ENCODE assay signal across 22 cellular contexts in genomic region chr10:43353495-43354324, GRCh38. TPM values are rescaled to one million over a fixed set of nuclear protein-coding genes. Genes with fewer than 3 reads are reported as not detected.
A peak's percentile ranks its signal among the peaks of the same experiment; 100 is the strongest.
DNase-seq lines count a peak whose midpoint lies in the region; ATAC-seq and TF ChIP-seq lines count a peak whose summit lies in the region.
"Had no signal": no experiment of that assay in that cellular context is flagged by ENCODE, and none has a peak within 500 bp of the region (broad histone marks: within the 10 kb centered on the region; RNA-seq: fewer than 3 reads in every experiment).

No MANE protein-coding gene starts in this region.

- H3K4me2 ChIP-seq in H9 (ENCODE audit: insufficient read depth, insufficient read length, low read length): no peak overlapping the region
- H3K4me2 ChIP-seq: BLaER1 had no signal

- H3K27ac Mint-ChIP-seq in H9: peak overlapping the region; percentile 24 to 80 (median 44); a peak in 3 of 7 replicates
- no peak overlapping the region for H3K27ac Mint-ChIP-seq in activated CD8-positive, alpha-beta T cell treated with anti-CD3 and anti-CD28 coated beads, Interleukin-2, amount 10 ng/mL, durations not matched to agents 7 days and 5 days
- H3K27ac Mint-ChIP-seq: activated CD4-positive, alpha-beta memory T cell treated with anti-CD3 and anti-CD28 coated beads for 36 hours; activated naive CD8-positive, alpha-beta T cell treated with anti-CD3 and anti-CD28 coated beads for 36 hours; naive B cell had no signal

- no peak overlapping the region for H2BK5ac ChIP-seq in H9 (ENCODE audit: insufficient read length, low read length)

- no CpG with 5 or more reads among the region's 3 CpGs for WGBS in H9 (ENCODE audit: extremely low coverage, insufficient read length, low lambda C conversion rate)

- H2BK120ac ChIP-seq in H9 (ENCODE audit: low read depth, low read length, poor library complexity, severe bottlenecking): no peak overlapping the region

- POLR2A ChIA-PET in activated CD8-positive, alpha-beta T cell treated with anti-CD3 and anti-CD28 coated beads, Interleukin-2, amount 10 ng/mL, durations not matched to agents 7 days and 5 days (lab: Charles Lee): no interaction called here

- DNase-seq in H9 (no peak), NCI-H1930 (lab: John Stamatoyannopoulos, UW) (peak; percentile 2 to 16), astrocyte of the hippocampus (ENCODE audit: low read depth, low spot score) (peak; percentile 24), pons (ENCODE audit: low spot score) (peak; percentile 58), NCI-H2171 (lab: John Stamatoyannopoulos, UW) (no peak), UCSD-AML1 (lab: John Stamatoyannopoulos, UW; ENCODE audit: unreplicated experiment) (no peak)
- DNase-seq in activated CD8-positive, alpha-beta T cell treated with anti-CD3 and anti-CD28 coated beads, Interleukin-2, amount 10 ng/mL, durations not matched to agents 7 days and 5 days: no peak
- DNase-seq: activated CD4-positive, alpha-beta memory T cell treated with anti-CD3 and anti-CD28 coated beads for 36 hours; activated naive CD8-positive, alpha-beta T cell treated with anti-CD3 and anti-CD28 coated beads for 36 hours; activated T-cell treated with anti-CD3 and anti-CD28 coated beads, Interleukin-2, amount 50 U/mL, for 4 hours; DMS 273 treated with DMSO at 0.1 percent for 48 hours; GM23248; Kasumi-1; mammary epithelial cell; naive B cell; NCI-H510A had no signal

- H3K9ac ChIP-seq in H9 (ENCODE audit: extremely low read depth, insufficient read length, low read length): no peak overlapping the region
- H3K9ac ChIP-seq: BLaER1, GM23248 had no signal

- H3K4me1 Mint-ChIP-seq in H9: peaks cover 29 to 43% of the 10 kb centered on the region in 2 experiments
- peaks cover 29% of the 10 kb centered on the region for H3K4me1 Mint-ChIP-seq in activated CD8-positive, alpha-beta T cell treated with anti-CD3 and anti-CD28 coated beads, Interleukin-2, amount 10 ng/mL, durations not matched to agents 7 days and 5 days (ENCODE audit: low read depth)

- no peak overlapping the region for H2BK12ac ChIP-seq in H9 (ENCODE audit: insufficient read length, low read depth, low read length)

- no peak overlapping the region for H3K27ac ChIP-seq in H9 (ENCODE audit: insufficient read length, low read depth, low read length)
- H3K27ac ChIP-seq: BLaER1, cardiac muscle cell, esophagus muscularis mucosa, GM23248, spleen had no signal

- H3T11ph ChIP-seq in H9 (ENCODE audit: low read length): no peak overlapping the region

- no peak overlapping the region for H3K14ac ChIP-seq in H9 (ENCODE audit: insufficient read depth, low read length)

- no peak overlapping the region for H3K23ac ChIP-seq in H9 (ENCODE audit: insufficient read length, low read depth, low read length)

- H3K9me3 ChIP-seq in H9 (ENCODE audit: control insufficient read depth, low read depth, low read length): no peaks in the 10 kb centered on the region
- H3K9me3 ChIP-seq: BLaER1, esophagus muscularis mucosa, spleen, tibial nerve had no signal

- no peak for ATAC-seq in activated CD8-positive, alpha-beta T cell treated with anti-CD3 and anti-CD28 coated beads, Interleukin-2, amount 10 ng/mL, durations not matched to agents 7 days and 5 days
- ATAC-seq in HG02571 (IDR thresholded peaks at IDR 0.05; ENCODE audit: unreplicated experiment): no peak
- ATAC-seq: activated T-cell treated with anti-CD3 and anti-CD28 coated beads, Interleukin-2, amount 50 U/mL, for 4 hours had no signal

- no peak overlapping the region for H4K5ac ChIP-seq in H9 (ENCODE audit: insufficient read length, low read depth, low read length)

- H3K79me1 ChIP-seq in H9 (ENCODE audit: insufficient read depth, low read depth, low read length, poor library complexity, severe bottlenecking): no peaks in the 10 kb centered on the region

- no peaks in the 10 kb centered on the region for H3K27me3 Mint-ChIP-seq in H9 (ENCODE audit: low read depth)
- H3K27me3 Mint-ChIP-seq in activated CD8-positive, alpha-beta T cell treated with anti-CD3 and anti-CD28 coated beads, Interleukin-2, amount 10 ng/mL, durations not matched to agents 7 days and 5 days (ENCODE audit: low read depth): peaks cover 18% of the 10 kb centered on the region

- H4K20me1 ChIP-seq in H9 (ENCODE audit: control insufficient read depth, insufficient read depth, insufficient read length): no peaks in the 10 kb centered on the region
- H4K20me1 ChIP-seq: BLaER1 had no signal

- H4K91ac ChIP-seq in H9 (ENCODE audit: insufficient read length, low read depth, low read length): no peak overlapping the region

- H2BK20ac ChIP-seq in H9 (ENCODE audit: low read depth, low read length, poor library complexity, severe bottlenecking): no peak overlapping the region

- no peak overlapping the region for H3K4ac ChIP-seq in H9 (ENCODE audit: low read depth, low read length)

- no peak overlapping the region for H4K8ac ChIP-seq in H9 (replicated peaks; ENCODE audit: insufficient read length, low read depth, low read length)

- no peaks in the 10 kb centered on the region for H3K27me3 ChIP-seq in H9 (ENCODE audit: insufficient read depth, low read length)
- H3K27me3 ChIP-seq: BLaER1, cardiac muscle cell had no signal

- TF ChIP-seq CTCF in H9 (conservative IDR thresholded peaks at IDR 0.05): no peak

- H3K56ac ChIP-seq in H9 (ENCODE audit: insufficient read length, low read depth, low read length): no peak overlapping the region

- H3K23me2 ChIP-seq in H9 (ENCODE audit: insufficient read length, low read depth, low read length, poor library complexity, severe bottlenecking): no peaks in the 10 kb centered on the region

- H2AK5ac ChIP-seq in H9 (ENCODE audit: insufficient read length, low read length): no peak overlapping the region

- no peak overlapping the region for H3K4me3 Mint-ChIP-seq in H9
- H3K4me3 Mint-ChIP-seq in activated CD8-positive, alpha-beta T cell treated with anti-CD3 and anti-CD28 coated beads, Interleukin-2, amount 10 ng/mL, durations not matched to agents 7 days and 5 days: no peak overlapping the region
- H3K4me3 Mint-ChIP-seq: activated CD4-positive, alpha-beta memory T cell treated with anti-CD3 and anti-CD28 coated beads for 36 hours; activated naive CD8-positive, alpha-beta T cell treated with anti-CD3 and anti-CD28 coated beads for 36 hours; activated T-cell treated with anti-CD3 and anti-CD28 coated beads, Interleukin-2, amount 50 U/mL, for 4 hours; naive B cell had no signal

- no peak overlapping the region for H3K18ac ChIP-seq in H9 (ENCODE audit: insufficient read length, low read depth, low read length)

- H3K36me3 Mint-ChIP-seq in H9 (ENCODE audit: insufficient read depth in 1 of 3, low read depth in 3 of 3): no peaks in the 10 kb centered on the region
- H3K36me3 Mint-ChIP-seq in activated CD8-positive, alpha-beta T cell treated with anti-CD3 and anti-CD28 coated beads, Interleukin-2, amount 10 ng/mL, durations not matched to agents 7 days and 5 days (ENCODE audit: low read depth): peaks cover under 1% of the 10 kb centered on the region
- H3K36me3 Mint-ChIP-seq: activated CD4-positive, alpha-beta memory T cell treated with anti-CD3 and anti-CD28 coated beads for 36 hours; activated naive CD8-positive, alpha-beta T cell treated with anti-CD3 and anti-CD28 coated beads for 36 hours; naive B cell had no signal

- no peak overlapping the region for H2BK15ac ChIP-seq in H9 (ENCODE audit: low read depth, low read length)

- CTCF ChIA-PET in activated CD8-positive, alpha-beta T cell treated with anti-CD3 and anti-CD28 coated beads, Interleukin-2, amount 10 ng/mL, durations not matched to agents 7 days and 5 days (lab: Charles Lee): interaction anchor here (1.4 to 4.8 kb wide), 4 partner anchors 61 to 149 kb away, joined by 4 to 23 read pairs (median 5); no protein-coding TSS in a partner anchor

- H2AFZ ChIP-seq in H9 (ENCODE audit: low read length): no peak overlapping the region
- H2AFZ ChIP-seq: GM23248 had no signal

- H3K9me3 Mint-ChIP-seq in H9: no peaks in the 10 kb centered on the region
- H3K9me3 Mint-ChIP-seq in activated CD8-positive, alpha-beta T cell treated with anti-CD3 and anti-CD28 coated beads, Interleukin-2, amount 10 ng/mL, durations not matched to agents 7 days and 5 days (ENCODE audit: insufficient read depth): no peaks in the 10 kb centered on the region
- H3K9me3 Mint-ChIP-seq: activated CD4-positive, alpha-beta memory T cell treated with anti-CD3 and anti-CD28 coated beads for 36 hours; activated naive CD8-positive, alpha-beta T cell treated with anti-CD3 and anti-CD28 coated beads for 36 hours; activated T-cell treated with anti-CD3 and anti-CD28 coated beads, Interleukin-2, amount 50 U/mL, for 4 hours; naive B cell had no signal

- no peaks in the 10 kb centered on the region for H3K79me2 ChIP-seq in H9 (ENCODE audit: insufficient read depth, low read length)

- H3K4me1 ChIP-seq in H9 (ENCODE audit: insufficient read depth, low read length): peaks cover 2% of the 10 kb centered on the region; the same call in 1 of the 2 replicates
- H3K4me1 ChIP-seq: BLaER1 had no signal

RNA-seq across cellular contexts. Expression of gene FXYD4, which starts 17.7 kb away (rescaled TPM):
- not detected in 2 replicates for total RNA-seq in H9 (2021)
- not detected for total RNA-seq in activated CD8-positive, alpha-beta T cell treated with anti-CD3 and anti-CD28 coated beads, Interleukin-2, amount 10 ng/mL, durations not matched to agents 7 days and 5 days
- total RNA-seq: activated CD4-positive, alpha-beta memory T cell treated with anti-CD3 and anti-CD28 coated beads for 36 hours; activated naive CD8-positive, alpha-beta T cell treated with anti-CD3 and anti-CD28 coated beads for 36 hours; activated T-cell treated with anti-CD3 and anti-CD28 coated beads, Interleukin-2, amount 50 U/mL, for 4 hours; cardiac muscle cell; esophagus muscularis mucosa; GM23248; mammary epithelial cell; spleen; tibial nerve had no signal

RNA-seq across cellular contexts. Expression of gene HNRNPF, which starts 55.3 kb away (rescaled TPM):
- total RNA-seq in H9 (2021): 411 and 420 TPM in 2 replicates
- total RNA-seq in activated CD8-positive, alpha-beta T cell treated with anti-CD3 and anti-CD28 coated beads, Interleukin-2, amount 10 ng/mL, durations not matched to agents 7 days and 5 days: 100 to 1,000 TPM; 512 to 515 TPM

Comparison
In these comparisons a context has a peak if more than half of its experiments do, and no peak if none do; other contexts are left out.
1. DNase-seq: peak in NCI-H1930 (2 of 2), astrocyte of the hippocampus (single experiment) and pons (single experiment); none in H9 (single experiment), activated CD8-positive, alpha-beta T cell treated with anti-CD3 and anti-CD28 coated beads, Interleukin-2, amount 10 ng/mL, durations not matched to agents 7 days and 5 days (single experiment), NCI-H2171 (single experiment) and UCSD-AML1 (single experiment).